In genomic region chr19:45883586-45883880, GRCh38 we compare ENCODE assay signal across 9 cellular contexts. TPM values are rescaled to one million over a fixed set of nuclear protein-coding genes. Genes with fewer than 3 reads are reported as not detected.
DNase-seq lines count a peak whose midpoint lies in the region; ATAC-seq and TF ChIP-seq lines count a peak whose summit lies in the region.
"Had no signal": no experiment of that assay in that cellular context is flagged by ENCODE, and none has a peak within 500 bp of the region (broad histone marks: within the 10 kb centered on the region; RNA-seq: fewer than 3 reads in every experiment).

No MANE protein-coding gene starts in this region.

- no peak overlapping the region for H3K27ac ChIP-seq in upper lobe of left lung
- H3K27ac ChIP-seq: cardiac muscle cell had no signal

- H3K27ac Mint-ChIP-seq in stimulated activated naive CD8-positive, alpha-beta T cell treated with anti-CD3 and anti-CD28 coated beads, Interleukin-15, Interleukin-2, amounts not matched to agents 100 ng/mL and 50 ng/mL, for 24 hours = peak overlapping the region; percentile 78
- peak overlapping the region; percentile 49 for H3K27ac Mint-ChIP-seq in activated naive CD8-positive, alpha-beta T cell treated with anti-CD3 and anti-CD28 coated beads for 36 hours
- H3K27ac Mint-ChIP-seq in memory B cell = peak overlapping the region; percentile 66

- no peaks in the 10 kb centered on the region for H3K9me3 ChIP-seq in upper lobe of left lung

- H3K36me3 Mint-ChIP-seq in stimulated activated naive CD8-positive, alpha-beta T cell treated with anti-CD3 and anti-CD28 coated beads, Interleukin-15, Interleukin-2, amounts not matched to agents 100 ng/mL and 50 ng/mL, for 24 hours (ENCODE audit: low read depth) = no peaks in the 10 kb centered on the region
- peaks cover 3% of the 10 kb centered on the region for H3K36me3 Mint-ChIP-seq in activated naive CD8-positive, alpha-beta T cell treated with anti-CD3 and anti-CD28 coated beads for 36 hours
- H3K36me3 Mint-ChIP-seq in memory B cell = peaks cover 9% of the 10 kb centered on the region

- peak overlapping the region; percentile 81 for H3K4me3 Mint-ChIP-seq in stimulated activated naive CD8-positive, alpha-beta T cell treated with anti-CD3 and anti-CD28 coated beads, Interleukin-15, Interleukin-2, amounts not matched to agents 100 ng/mL and 50 ng/mL, for 24 hours
- peak overlapping the region; percentile 78 for H3K4me3 Mint-ChIP-seq in activated naive CD8-positive, alpha-beta T cell treated with anti-CD3 and anti-CD28 coated beads for 36 hours
- H3K4me3 Mint-ChIP-seq in memory B cell = peak overlapping the region; percentile 78

- TF ChIP-seq POLR2A in upper lobe of left lung (IDR thresholded peaks at IDR 0.05) = no peak

- DNase-seq in stimulated activated naive CD8-positive, alpha-beta T cell treated with anti-CD3 and anti-CD28 coated beads, Interleukin-15, Interleukin-2, amounts not matched to agents 100 U/mL and 50 U/mL, for 24 hours = no peak
- DNase-seq in activated naive CD8-positive, alpha-beta T cell treated with anti-CD3 and anti-CD28 coated beads for 36 hours = no peak
- DNase-seq in memory B cell (ENCODE audit: low spot score in 2 of 2) = no peak
- DNase-seq in NCI-H1092 (lab: John Stamatoyannopoulos, UW) = no peak
- no peak for DNase-seq in GDM1 (lab: John Stamatoyannopoulos, UW)
- no peak for DNase-seq in upper lobe of left lung

- peaks cover 0 to 12% (median 4%) of the 10 kb centered on the region in 4 donors for H3K36me3 ChIP-seq in upper lobe of left lung

- peak in 1 of 6 experiments; percentile 38 for TF ChIP-seq CTCF in upper lobe of left lung (IDR thresholded peaks at IDR 0.05)

- no peak for ATAC-seq in stimulated activated naive CD8-positive, alpha-beta T cell treated with anti-CD3 and anti-CD28 coated beads, Interleukin-15, Interleukin-2, amounts not matched to agents 100 U/mL and 50 U/mL, for 24 hours
- no peak for ATAC-seq in memory B cell (ENCODE audit: low read depth)
- ATAC-seq in HG03159 (IDR thresholded peaks at IDR 0.05; ENCODE audit: unreplicated experiment) = no peak
- no peak for ATAC-seq in upper lobe of left lung (ENCODE audit: low FRiP score in 2 of 2)

- peaks cover 35 to 52% (median 42%) of the 10 kb centered on the region in 4 donors for H3K4me1 ChIP-seq in upper lobe of left lung

- TF ChIP-seq EP300 in upper lobe of left lung (IDR thresholded peaks at IDR 0.05) = no peak

- H3K27me3 ChIP-seq in upper lobe of left lung = no peaks in the 10 kb centered on the region
- H3K27me3 ChIP-seq: cardiac muscle cell had no signal

- H3K27me3 Mint-ChIP-seq in stimulated activated naive CD8-positive, alpha-beta T cell treated with anti-CD3 and anti-CD28 coated beads, Interleukin-15, Interleukin-2, amounts not matched to agents 100 ng/mL and 50 ng/mL, for 24 hours = no peaks in the 10 kb centered on the region
- H3K27me3 Mint-ChIP-seq in activated naive CD8-positive, alpha-beta T cell treated with anti-CD3 and anti-CD28 coated beads for 36 hours = no peaks in the 10 kb centered on the region
- H3K27me3 Mint-ChIP-seq in memory B cell = peaks cover 14% of the 10 kb centered on the region

- peaks cover 36% of the 10 kb centered on the region for H3K4me1 Mint-ChIP-seq in stimulated activated naive CD8-positive, alpha-beta T cell treated with anti-CD3 and anti-CD28 coated beads, Interleukin-15, Interleukin-2, amounts not matched to agents 100 ng/mL and 50 ng/mL, for 24 hours (ENCODE audit: low read depth)
- peaks cover 21% of the 10 kb centered on the region for H3K4me1 Mint-ChIP-seq in activated naive CD8-positive, alpha-beta T cell treated with anti-CD3 and anti-CD28 coated beads for 36 hours
- peaks cover 12% of the 10 kb centered on the region for H3K4me1 Mint-ChIP-seq in memory B cell

- 25 to 34% methylated on average over 5 of the region's 5 CpGs for WGBS in upper lobe of left lung, 2 donors

- H3K4me3 ChIP-seq in upper lobe of left lung = peak overlapping the region in 1 of 4 donors; percentile 33

- H3K9me3 Mint-ChIP-seq in stimulated activated naive CD8-positive, alpha-beta T cell treated with anti-CD3 and anti-CD28 coated beads, Interleukin-15, Interleukin-2, amounts not matched to agents 100 ng/mL and 50 ng/mL, for 24 hours = no peaks in the 10 kb centered on the region
- H3K9me3 Mint-ChIP-seq in activated naive CD8-positive, alpha-beta T cell treated with anti-CD3 and anti-CD28 coated beads for 36 hours = no peaks in the 10 kb centered on the region
- no peaks in the 10 kb centered on the region for H3K9me3 Mint-ChIP-seq in memory B cell

RNA-seq across cellular contexts. Expression of gene IRF2BP1, which starts 2.4 kb away (rescaled TPM):
- 10 to 100 TPM; 18.5 to 19.5 TPM for total RNA-seq in activated naive CD8-positive, alpha-beta T cell treated with anti-CD3 and anti-CD28 coated beads for 36 hours
- total RNA-seq in upper lobe of left lung = 10 to 100 TPM; 23.2 to 36.5 (median 30.5) TPM

RNA-seq across cellular contexts. Expression of gene MYPOP, which starts 18.9 kb away (rescaled TPM):
- 1 to 10 TPM; 3.9 TPM for total RNA-seq in activated naive CD8-positive, alpha-beta T cell treated with anti-CD3 and anti-CD28 coated beads for 36 hours
- 10 to 100 TPM in 2 of 6 donors, 1 to 10 TPM in 4; 2.3 to 13.6 (median 9.2) TPM for total RNA-seq in upper lobe of left lung

RNA-seq across cellular contexts. Expression of gene FOXA3, which starts 19.4 kb away (rescaled TPM):
- under 1 TPM; 0.28 to 0.39 TPM for total RNA-seq in activated naive CD8-positive, alpha-beta T cell treated with anti-CD3 and anti-CD28 coated beads for 36 hours
- total RNA-seq in upper lobe of left lung = 1 to 10 TPM in 1 of 6 donors, under 1 TPM in 2, not detected in 3; 0.46 to 1.2 (median 0.46) TPM

RNA-seq across cellular contexts. Expression of gene SYMPK, which starts 20.6 kb away (rescaled TPM):
- total RNA-seq in activated naive CD8-positive, alpha-beta T cell treated with anti-CD3 and anti-CD28 coated beads for 36 hours = 100 to 1,000 TPM; 104 to 109 TPM
- total RNA-seq in upper lobe of left lung = 100 to 1,000 TPM in 2 of 6 donors, 10 to 100 TPM in 4; 35.0 to 345 (median 76.0) TPM

RNA-seq across cellular contexts. Expression of gene NANOS2, which starts 31.0 kb away (rescaled TPM):
- total RNA-seq in activated naive CD8-positive, alpha-beta T cell treated with anti-CD3 and anti-CD28 coated beads for 36 hours = not detected
- total RNA-seq in upper lobe of left lung = not detected
- total RNA-seq: cardiac muscle cell had no signal
